ENCODE assay signal across 30 cellular contexts in genomic region chr17:5032865-5033264, GRCh38. TPM values are rescaled to one million over a fixed set of nuclear protein-coding genes. Genes with fewer than 3 reads are reported as not detected.
"Had no signal": no experiment of that assay in that cellular context is flagged by ENCODE, and none has a peak within 500 bp of the region (broad histone marks: within the 10 kb centered on the region; RNA-seq: fewer than 3 reads in every experiment).

No MANE protein-coding gene starts in this region.

- DNase-seq: effector memory CD8-positive, alpha-beta T cell; erythroblast; esophagus squamous epithelium; foreskin melanocyte; glutamatergic neuron; heart right ventricle; hippocampal formation; left cardiac atrium; left lung; mesenchymal stem cell; naive thymus-derived CD4-positive, alpha-beta T cell; nucleus accumbens; ovary; posterior cingulate gyrus; psoas muscle; sigmoid colon; stimulated activated CD4-positive, alpha-beta T cell treated with anti-CD3 and anti-CD28 coated beads, Interleukin-2, amount 100 ng/mL, for 24 hours; stimulated activated CD4-positive, alpha-beta T cell treated with anti-CD3 and anti-CD28 coated beads, Interleukin-4, amount 100 ng/mL, for 24 hours; transverse colon; upper lobe of right lung; uterus had no signal

- H3K4me2 ChIP-seq: neural progenitor cell had no signal

- H3K27ac ChIP-seq: esophagus squamous epithelium, neural progenitor cell, ovary, psoas muscle, sigmoid colon, suprapubic skin, uterus had no signal

- H3K27me3 Mint-ChIP-seq: effector memory CD8-positive, alpha-beta T cell had no signal

- H3K4me1 ChIP-seq: neural progenitor cell, psoas muscle, uterus had no signal

- H3K4me3 Mint-ChIP-seq: mesothelial cell of epicardium; nephron; neural progenitor cell; stimulated activated naive CD8-positive, alpha-beta T cell treated with anti-CD3 and anti-CD28 coated beads, Interleukin-15, Interleukin-2, amounts not matched to agents 100 ng/mL and 50 ng/mL, for 24 hours had no signal

- H3K4me3 ChIP-seq: esophagus squamous epithelium, heart right ventricle, left lung, neural progenitor cell, ovary, psoas muscle, sigmoid colon, suprapubic skin, transverse colon, upper lobe of right lung, uterus had no signal

- ATAC-seq: effector memory CD8-positive, alpha-beta T cell; left cardiac atrium; left lung; naive thymus-derived CD4-positive, alpha-beta T cell; psoas muscle; stimulated activated effector memory CD8-positive, alpha-beta T cell treated with anti-CD3 and anti-CD28 coated beads, Interleukin-12 subunit alpha, Interleukin-12 subunit beta, amount 100 ng/mL, for 72 hours; upper lobe of right lung had no signal

- H3K9ac ChIP-seq: neural progenitor cell had no signal

- H3K36me3 Mint-ChIP-seq: mesothelial cell of epicardium; naive thymus-derived CD4-positive, alpha-beta T cell; neural progenitor cell; stimulated activated effector memory CD8-positive, alpha-beta T cell treated with anti-CD3 and anti-CD28 coated beads, Interleukin-12 subunit alpha, Interleukin-12 subunit beta, amount 100 ng/mL, for 72 hours had no signal

- H3K36me3 ChIP-seq: esophagus squamous epithelium, heart right ventricle, left lung, neural progenitor cell, ovary, sigmoid colon, suprapubic skin, transverse colon, upper lobe of right lung, uterus had no signal

- H3K27ac Mint-ChIP-seq: mesothelial cell of epicardium; nephron; neural progenitor cell; stimulated activated naive CD8-positive, alpha-beta T cell treated with anti-CD3 and anti-CD28 coated beads, Interleukin-15, Interleukin-2, amounts not matched to agents 100 ng/mL and 50 ng/mL, for 24 hours had no signal

- H2AFZ ChIP-seq: neural progenitor cell had no signal

- H3K9me3 Mint-ChIP-seq: effector memory CD8-positive, alpha-beta T cell; mesothelial cell of epicardium; naive thymus-derived CD4-positive, alpha-beta T cell; nephron; neural progenitor cell; stimulated activated effector memory CD8-positive, alpha-beta T cell treated with anti-CD3 and anti-CD28 coated beads, Interleukin-12 subunit alpha, Interleukin-12 subunit beta, amount 100 ng/mL, for 72 hours; stimulated activated naive CD8-positive, alpha-beta T cell treated with anti-CD3 and anti-CD28 coated beads, Interleukin-15, Interleukin-2, amounts not matched to agents 100 ng/mL and 50 ng/mL, for 24 hours had no signal

- H3K27me3 ChIP-seq: ovary, upper lobe of right lung, uterus had no signal

- H3K9me3 ChIP-seq: esophagus squamous epithelium, heart right ventricle, left lung, ovary, psoas muscle, sigmoid colon, suprapubic skin, transverse colon, upper lobe of right lung, uterus had no signal

RNA-seq across cellular contexts. Expression of gene SLC52A1, which starts 2.4 kb away (rescaled TPM):
- total RNA-seq: mucosa of gallbladder, psoas muscle, right cardiac atrium, sigmoid colon, skeletal muscle tissue had no signal
- polyA plus RNA-seq: heart right ventricle, ovary, right cardiac atrium had no signal

RNA-seq across cellular contexts. Expression of gene INCA1, which starts 35.5 kb away (rescaled TPM):
- total RNA-seq: skeletal muscle tissue had no signal
- polyA plus RNA-seq: naive thymus-derived CD4-positive, alpha-beta T cell had no signal
